Comparison of ENCODE assay signal across 8 cellular contexts in genomic region chr17:79007504-79008381, GRCh38. TPM values are rescaled to one million over a fixed set of nuclear protein-coding genes. Genes with fewer than 3 reads are reported as not detected.
DNase-seq lines count a peak whose midpoint lies in the region; ATAC-seq and TF ChIP-seq lines count a peak whose summit lies in the region.

No MANE protein-coding gene starts in this region.

- H3K9ac ChIP-seq in SK-N-MC (ENCODE audit: insufficient read length): peak overlapping the region; percentile 84
- H3K9ac ChIP-seq in rectal smooth muscle tissue (ENCODE audit: low read length): peak overlapping the region; percentile 99

- DNase-seq in GM06990 (ENCODE audit: extremely low read depth, insufficient read length) (no peak), SK-N-MC (ENCODE audit: low read depth, low spot score) (no peak), cortex of kidney (lab: John Stamatoyannopoulos, UW) (no peak), AG20443 (ENCODE audit: low spot score) (no peak), Ammon's horn (ENCODE audit: low spot score) (no peak)

- no peak for TF ChIP-seq CTCF in GM06990 (IDR thresholded peaks at IDR 0.05; ENCODE audit: insufficient read depth, low read length, poor library complexity, severe bottlenecking)

- H3K36me3 ChIP-seq in GM06990 (ENCODE audit: control insufficient read depth, insufficient read depth, low read length) (peaks cover 5% of the 10 kb centered on the region), SK-N-MC (ENCODE audit: insufficient read depth, low read length) (peaks cover 7% of the 10 kb centered on the region; the same call in 1 of the 2 replicates), rectal smooth muscle tissue (ENCODE audit: control insufficient read depth, insufficient read depth, low read length) (no peaks in the 10 kb centered on the region)

- H3K9me3 ChIP-seq in SK-N-MC (ENCODE audit: low read depth, low read length): no peaks in the 10 kb centered on the region

- peak; percentile 28 for ATAC-seq in esophagus mucosa
- no peak for ATAC-seq in HG03565 (IDR thresholded peaks at IDR 0.05; ENCODE audit: unreplicated experiment)

- no peak overlapping the region for H3K27ac ChIP-seq in SK-N-MC
- H3K27ac ChIP-seq in rectal smooth muscle tissue (ENCODE audit: low read depth, low read length): no peak overlapping the region

- peak overlapping the region; percentile 96 for H3K4me3 ChIP-seq in GM06990 (replicated peaks; ENCODE audit: low read depth, low read length)
- H3K4me3 ChIP-seq in SK-N-MC: no peak overlapping the region
- H3K4me3 ChIP-seq in rectal smooth muscle tissue (ENCODE audit: low read length): peak overlapping the region; percentile 83

- H3K4me1 ChIP-seq in rectal smooth muscle tissue (ENCODE audit: control insufficient read depth, insufficient read depth, low read length): peaks cover 12% of the 10 kb centered on the region

- no peaks in the 10 kb centered on the region for H3K27me3 ChIP-seq in GM06990 (replicated peaks; ENCODE audit: control insufficient read depth, insufficient read depth, low read length)
- no peaks in the 10 kb centered on the region for H3K27me3 ChIP-seq in rectal smooth muscle tissue (ENCODE audit: control insufficient read depth, insufficient read depth, low read length)

RNA-seq across cellular contexts. Expression of gene CANT1, which starts 1.8 kb away (rescaled TPM):
- 55.5 TPM for total RNA-seq in esophagus mucosa

RNA-seq across cellular contexts. Expression of gene C1QTNF1, which starts 16.2 kb away (rescaled TPM):
- total RNA-seq in esophagus mucosa: 4.1 TPM

RNA-seq across cellular contexts. Expression of gene LGALS3BP, which starts 28.0 kb away (rescaled TPM):
- 193 TPM for total RNA-seq in esophagus mucosa
